ENCODE assay signal across 1 cellular context in the genomic region with DNA sequence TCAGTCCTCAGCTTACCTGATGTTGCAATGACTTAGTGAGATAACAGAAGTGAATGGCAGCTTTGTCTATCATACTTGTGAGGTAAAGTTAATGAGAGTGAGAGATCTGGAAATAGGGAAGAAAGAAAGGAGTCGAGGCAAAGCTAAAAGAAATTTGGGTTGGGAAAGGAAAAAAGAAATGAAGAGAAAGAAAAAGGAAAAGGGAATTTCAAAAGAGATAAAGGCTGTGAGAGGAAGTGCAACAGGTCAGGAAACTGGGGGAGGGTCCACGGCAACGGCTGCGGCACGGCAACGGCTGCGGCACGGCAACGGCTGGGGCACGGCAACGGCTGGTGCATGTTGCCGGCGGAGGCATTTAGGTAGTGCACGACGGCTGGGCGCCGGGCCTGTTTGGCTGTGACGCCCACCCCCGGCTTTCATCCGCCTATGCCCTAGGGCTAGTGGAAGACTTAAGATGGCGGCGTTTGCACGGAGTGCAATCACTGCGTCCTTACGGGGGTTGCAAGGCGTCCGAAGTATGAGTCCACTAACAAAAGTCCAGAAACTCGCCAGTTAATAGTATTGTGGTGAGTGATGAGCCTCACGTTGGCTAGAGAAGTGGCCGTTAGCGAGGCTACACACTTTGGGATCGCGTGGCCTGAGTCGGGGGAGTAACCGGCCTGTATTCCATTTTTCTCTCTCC.
TF ChIP-seq lines count a peak whose summit lies in the region.

No MANE protein-coding gene starts in this region.

TF ChIP-seq in K562, 482 proteins besides CTCF, POLR2A, EP300 and RAD21 (continued from another document and continues in another):
- TF ChIP-seq, protein P1, sequence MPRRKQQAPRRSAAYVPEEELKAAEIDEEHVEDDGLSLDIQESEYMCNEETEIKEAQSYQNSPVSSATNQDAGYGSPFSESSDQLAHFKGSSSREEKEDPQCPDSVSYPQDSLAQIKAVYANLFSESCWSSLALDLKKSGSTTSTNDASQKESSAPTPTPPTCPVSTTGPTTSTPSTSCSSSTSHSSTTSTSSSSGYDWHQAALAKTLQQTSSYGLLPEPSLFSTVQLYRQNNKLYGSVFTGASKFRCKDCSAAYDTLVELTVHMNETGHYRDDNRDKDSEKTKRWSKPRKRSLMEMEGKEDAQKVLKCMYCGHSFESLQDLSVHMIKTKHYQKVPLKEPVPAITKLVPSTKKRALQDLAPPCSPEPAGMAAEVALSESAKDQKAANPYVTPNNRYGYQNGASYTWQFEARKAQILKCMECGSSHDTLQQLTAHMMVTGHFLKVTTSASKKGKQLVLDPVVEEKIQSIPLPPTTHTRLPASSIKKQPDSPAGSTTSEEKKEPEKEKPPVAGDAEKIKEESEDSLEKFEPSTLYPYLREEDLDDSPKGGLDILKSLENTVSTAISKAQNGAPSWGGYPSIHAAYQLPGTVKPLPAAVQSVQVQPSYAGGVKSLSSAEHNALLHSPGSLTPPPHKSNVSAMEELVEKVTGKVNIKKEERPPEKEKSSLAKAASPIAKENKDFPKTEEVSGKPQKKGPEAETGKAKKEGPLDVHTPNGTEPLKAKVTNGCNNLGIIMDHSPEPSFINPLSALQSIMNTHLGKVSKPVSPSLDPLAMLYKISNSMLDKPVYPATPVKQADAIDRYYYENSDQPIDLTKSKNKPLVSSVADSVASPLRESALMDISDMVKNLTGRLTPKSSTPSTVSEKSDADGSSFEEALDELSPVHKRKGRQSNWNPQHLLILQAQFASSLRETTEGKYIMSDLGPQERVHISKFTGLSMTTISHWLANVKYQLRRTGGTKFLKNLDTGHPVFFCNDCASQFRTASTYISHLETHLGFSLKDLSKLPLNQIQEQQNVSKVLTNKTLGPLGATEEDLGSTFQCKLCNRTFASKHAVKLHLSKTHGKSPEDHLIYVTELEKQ (CRISPR knock-in tag; IDR thresholded peaks at IDR 0.05): no peak
- TF ChIP-seq CBFA2T3 (IDR thresholded peaks at IDR 0.05): peak; percentile 40
- no peak; the same call in 1 of the 2 replicates for TF ChIP-seq SNIP1 (IDR thresholded peaks at IDR 0.05; ENCODE audit: low read depth)
- peak; percentile 69; the same call in 1 of the 2 replicates for TF ChIP-seq MTA1 (IDR thresholded peaks at IDR 0.05; ENCODE audit: borderline replicate concordance)
- peak; percentile 56; the same call in 1 of the 2 replicates for TF ChIP-seq SMARCC2 (IDR thresholded peaks at IDR 0.05; ENCODE audit: low read depth)
- TF ChIP-seq ZNF778 (CRISPR knock-in tag; IDR thresholded peaks at IDR 0.05): no peak
- no peak for TF ChIP-seq ZNF274 (IDR thresholded peaks at IDR 0.05; ENCODE audit: borderline replicate concordance, low read depth, low read length)
- TF ChIP-seq, protein P2, sequence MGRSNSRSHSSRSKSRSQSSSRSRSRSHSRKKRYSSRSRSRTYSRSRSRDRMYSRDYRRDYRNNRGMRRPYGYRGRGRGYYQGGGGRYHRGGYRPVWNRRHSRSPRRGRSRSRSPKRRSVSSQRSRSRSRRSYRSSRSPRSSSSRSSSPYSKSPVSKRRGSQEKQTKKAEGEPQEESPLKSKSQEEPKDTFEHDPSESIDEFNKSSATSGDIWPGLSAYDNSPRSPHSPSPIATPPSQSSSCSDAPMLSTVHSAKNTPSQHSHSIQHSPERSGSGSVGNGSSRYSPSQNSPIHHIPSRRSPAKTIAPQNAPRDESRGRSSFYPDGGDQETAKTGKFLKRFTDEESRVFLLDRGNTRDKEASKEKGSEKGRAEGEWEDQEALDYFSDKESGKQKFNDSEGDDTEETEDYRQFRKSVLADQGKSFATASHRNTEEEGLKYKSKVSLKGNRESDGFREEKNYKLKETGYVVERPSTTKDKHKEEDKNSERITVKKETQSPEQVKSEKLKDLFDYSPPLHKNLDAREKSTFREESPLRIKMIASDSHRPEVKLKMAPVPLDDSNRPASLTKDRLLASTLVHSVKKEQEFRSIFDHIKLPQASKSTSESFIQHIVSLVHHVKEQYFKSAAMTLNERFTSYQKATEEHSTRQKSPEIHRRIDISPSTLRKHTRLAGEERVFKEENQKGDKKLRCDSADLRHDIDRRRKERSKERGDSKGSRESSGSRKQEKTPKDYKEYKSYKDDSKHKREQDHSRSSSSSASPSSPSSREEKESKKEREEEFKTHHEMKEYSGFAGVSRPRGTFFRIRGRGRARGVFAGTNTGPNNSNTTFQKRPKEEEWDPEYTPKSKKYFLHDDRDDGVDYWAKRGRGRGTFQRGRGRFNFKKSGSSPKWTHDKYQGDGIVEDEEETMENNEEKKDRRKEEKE (IDR thresholded peaks at IDR 0.05; ENCODE audit: borderline replicate concordance in 1 of 2, control insufficient read depth in 1 of 2, low read depth in 2 of 2, low read length in 1 of 2): peak in 1 of 2 experiments; percentile 95; a peak in 2 of 4 replicates
- TF ChIP-seq, protein P3, sequence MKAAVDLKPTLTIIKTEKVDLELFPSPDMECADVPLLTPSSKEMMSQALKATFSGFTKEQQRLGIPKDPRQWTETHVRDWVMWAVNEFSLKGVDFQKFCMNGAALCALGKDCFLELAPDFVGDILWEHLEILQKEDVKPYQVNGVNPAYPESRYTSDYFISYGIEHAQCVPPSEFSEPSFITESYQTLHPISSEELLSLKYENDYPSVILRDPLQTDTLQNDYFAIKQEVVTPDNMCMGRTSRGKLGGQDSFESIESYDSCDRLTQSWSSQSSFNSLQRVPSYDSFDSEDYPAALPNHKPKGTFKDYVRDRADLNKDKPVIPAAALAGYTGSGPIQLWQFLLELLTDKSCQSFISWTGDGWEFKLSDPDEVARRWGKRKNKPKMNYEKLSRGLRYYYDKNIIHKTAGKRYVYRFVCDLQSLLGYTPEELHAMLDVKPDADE (conservative IDR thresholded peaks at IDR 0.05; ENCODE audit: control insufficient read depth, low read depth, low read length): peak; percentile 86; the same call in 1 of the 2 replicates
- 0 out of 2 replicates have a peak, but pooled peaks have one; percentile 24 for TF ChIP-seq JUN (IDR thresholded peaks at IDR 0.05; ENCODE audit: borderline replicate concordance, low read depth, low read length)
- no peak for TF ChIP-seq JUN (CRISPR knock-in tag; IDR thresholded peaks at IDR 0.05; ENCODE audit: borderline replicate concordance)
- TF ChIP-seq EGR1 (conservative IDR thresholded peaks at IDR 0.05): peak; percentile 96
- TF ChIP-seq ZNF24 (IDR thresholded peaks at IDR 0.05): peak; percentile 82
- peak; percentile 79 for TF ChIP-seq NR2C2 (CRISPR knock-in tag; IDR thresholded peaks at IDR 0.05)
- TF ChIP-seq NR2C2 (tag; IDR thresholded peaks at IDR 0.05): peak; percentile 76
- no peak for TF ChIP-seq POLR2AphosphoS2 (IDR thresholded peaks at IDR 0.05; ENCODE audit: low read length)
- TF ChIP-seq NELFE (IDR thresholded peaks at IDR 0.05; ENCODE audit: insufficient read depth, insufficient read length): no peak
- TF ChIP-seq PML (IDR thresholded peaks at IDR 0.05; ENCODE audit: low read length): peak; percentile 67; the same call in 1 of the 2 replicates
- TF ChIP-seq, protein P4, sequence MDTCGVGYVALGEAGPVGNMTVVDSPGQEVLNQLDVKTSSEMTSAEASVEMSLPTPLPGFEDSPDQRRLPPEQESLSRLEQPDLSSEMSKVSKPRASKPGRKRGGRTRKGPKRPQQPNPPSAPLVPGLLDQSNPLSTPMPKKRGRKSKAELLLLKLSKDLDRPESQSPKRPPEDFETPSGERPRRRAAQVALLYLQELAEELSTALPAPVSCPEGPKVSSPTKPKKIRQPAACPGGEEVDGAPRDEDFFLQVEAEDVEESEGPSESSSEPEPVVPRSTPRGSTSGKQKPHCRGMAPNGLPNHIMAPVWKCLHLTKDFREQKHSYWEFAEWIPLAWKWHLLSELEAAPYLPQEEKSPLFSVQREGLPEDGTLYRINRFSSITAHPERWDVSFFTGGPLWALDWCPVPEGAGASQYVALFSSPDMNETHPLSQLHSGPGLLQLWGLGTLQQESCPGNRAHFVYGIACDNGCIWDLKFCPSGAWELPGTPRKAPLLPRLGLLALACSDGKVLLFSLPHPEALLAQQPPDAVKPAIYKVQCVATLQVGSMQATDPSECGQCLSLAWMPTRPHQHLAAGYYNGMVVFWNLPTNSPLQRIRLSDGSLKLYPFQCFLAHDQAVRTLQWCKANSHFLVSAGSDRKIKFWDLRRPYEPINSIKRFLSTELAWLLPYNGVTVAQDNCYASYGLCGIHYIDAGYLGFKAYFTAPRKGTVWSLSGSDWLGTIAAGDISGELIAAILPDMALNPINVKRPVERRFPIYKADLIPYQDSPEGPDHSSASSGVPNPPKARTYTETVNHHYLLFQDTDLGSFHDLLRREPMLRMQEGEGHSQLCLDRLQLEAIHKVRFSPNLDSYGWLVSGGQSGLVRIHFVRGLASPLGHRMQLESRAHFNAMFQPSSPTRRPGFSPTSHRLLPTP (IDR thresholded peaks at IDR 0.05; ENCODE audit: borderline replicate concordance, extremely low read depth, insufficient read length): no peak
- TF ChIP-seq, protein P5, sequence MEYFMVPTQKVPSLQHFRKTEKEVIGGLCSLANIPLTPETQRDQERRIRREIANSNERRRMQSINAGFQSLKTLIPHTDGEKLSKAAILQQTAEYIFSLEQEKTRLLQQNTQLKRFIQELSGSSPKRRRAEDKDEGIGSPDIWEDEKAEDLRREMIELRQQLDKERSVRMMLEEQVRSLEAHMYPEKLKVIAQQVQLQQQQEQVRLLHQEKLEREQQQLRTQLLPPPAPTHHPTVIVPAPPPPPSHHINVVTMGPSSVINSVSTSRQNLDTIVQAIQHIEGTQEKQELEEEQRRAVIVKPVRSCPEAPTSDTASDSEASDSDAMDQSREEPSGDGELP (CRISPR knock-in tag; IDR thresholded peaks at IDR 0.05; ENCODE audit: borderline replicate concordance): peak; percentile 95
- TF ChIP-seq, protein P6, sequence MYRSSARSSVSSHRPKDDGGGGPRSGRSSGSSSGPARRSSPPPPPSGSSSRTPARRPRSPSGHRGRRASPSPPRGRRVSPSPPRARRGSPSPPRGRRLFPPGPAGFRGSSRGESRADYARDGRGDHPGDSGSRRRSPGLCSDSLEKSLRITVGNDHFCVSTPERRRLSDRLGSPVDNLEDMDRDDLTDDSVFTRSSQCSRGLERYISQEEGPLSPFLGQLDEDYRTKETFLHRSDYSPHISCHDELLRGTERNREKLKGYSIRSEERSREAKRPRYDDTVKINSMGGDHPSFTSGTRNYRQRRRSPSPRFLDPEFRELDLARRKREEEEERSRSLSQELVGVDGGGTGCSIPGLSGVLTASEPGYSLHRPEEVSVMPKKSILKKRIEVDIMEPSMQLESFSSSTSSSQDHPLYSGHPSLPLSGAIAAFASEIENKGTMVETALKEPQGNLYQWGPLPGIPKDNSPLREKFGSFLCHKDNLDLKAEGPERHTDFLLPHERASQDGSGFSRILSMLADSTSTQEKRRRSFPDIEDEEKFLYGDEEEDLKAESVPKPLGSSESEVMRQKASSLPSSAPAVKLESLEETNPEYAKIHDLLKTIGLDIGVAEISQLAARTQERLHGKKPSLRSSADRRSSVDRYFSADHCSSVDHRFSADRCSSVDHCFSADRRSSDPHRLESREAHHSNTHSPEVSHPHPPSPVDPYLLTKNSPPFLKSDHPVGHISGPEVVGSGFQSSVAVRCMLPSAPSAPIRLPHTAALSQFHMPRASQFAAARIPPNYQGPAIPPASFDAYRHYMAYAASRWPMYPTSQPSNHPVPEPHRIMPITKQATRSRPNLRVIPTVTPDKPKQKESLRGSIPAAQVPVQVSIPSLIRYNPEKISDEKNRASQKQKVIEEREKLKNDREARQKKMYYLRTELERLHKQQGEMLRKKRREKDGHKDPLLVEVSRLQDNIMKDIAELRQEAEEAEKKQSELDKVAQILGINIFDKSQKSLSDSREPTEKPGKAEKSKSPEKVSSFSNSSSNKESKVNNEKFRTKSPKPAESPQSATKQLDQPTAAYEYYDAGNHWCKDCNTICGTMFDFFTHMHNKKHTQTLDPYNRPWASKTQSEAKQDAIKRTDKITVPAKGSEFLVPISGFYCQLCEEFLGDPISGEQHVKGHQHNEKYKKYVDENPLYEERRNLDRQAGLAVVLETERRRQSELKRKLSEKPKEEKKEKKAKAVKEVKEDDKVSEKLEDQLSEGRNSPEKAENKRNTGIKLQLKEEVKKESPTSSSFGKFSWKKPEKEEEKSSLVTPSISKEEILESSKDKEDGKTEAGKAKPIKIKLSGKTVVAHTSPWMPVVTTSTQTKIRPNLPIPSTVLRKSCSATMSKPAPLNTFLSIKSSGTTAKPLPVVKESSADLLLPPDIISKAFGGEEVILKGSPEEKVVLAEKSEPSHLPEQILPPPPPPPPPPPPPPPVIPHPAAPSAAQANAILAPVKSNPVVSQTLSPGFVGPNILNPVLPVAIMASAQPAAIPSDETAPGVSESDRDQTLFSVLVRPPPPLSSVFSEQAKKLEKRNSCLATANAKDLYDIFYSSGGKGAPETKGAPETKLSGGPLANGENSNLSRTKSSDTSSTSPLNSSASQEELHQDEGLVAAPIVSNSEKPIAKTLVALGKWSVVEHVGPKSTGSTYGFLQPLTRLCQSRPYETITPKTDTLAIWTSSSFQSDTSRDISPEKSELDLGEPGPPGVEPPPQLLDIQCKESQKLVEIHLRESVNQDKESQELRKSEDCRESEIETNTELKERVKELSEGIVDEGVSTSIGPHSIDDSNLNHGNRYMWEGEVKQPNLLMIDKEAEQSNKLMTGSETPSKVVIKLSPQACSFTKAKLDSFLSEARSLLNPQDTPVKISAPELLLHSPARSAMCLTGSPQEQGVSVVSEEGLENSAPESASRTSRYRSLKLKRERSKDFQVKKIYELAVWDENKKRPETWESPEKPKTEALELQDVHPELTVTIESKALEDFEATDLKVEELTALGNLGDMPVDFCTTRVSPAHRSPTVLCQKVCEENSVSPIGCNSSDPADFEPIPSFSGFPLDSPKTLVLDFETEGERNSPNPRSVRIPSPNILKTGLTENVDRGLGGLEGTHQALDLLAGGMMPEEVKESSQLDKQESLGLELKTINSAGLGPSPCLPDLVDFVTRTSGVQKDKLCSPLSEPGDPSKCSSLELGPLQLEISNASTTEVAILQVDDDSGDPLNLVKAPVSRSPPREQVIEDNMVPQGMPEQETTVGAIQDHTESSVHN (IDR thresholded peaks at IDR 0.05; ENCODE audit: borderline replicate concordance in 1 of 2, low read depth in 1 of 2): no peak
- TF ChIP-seq, protein P7, sequence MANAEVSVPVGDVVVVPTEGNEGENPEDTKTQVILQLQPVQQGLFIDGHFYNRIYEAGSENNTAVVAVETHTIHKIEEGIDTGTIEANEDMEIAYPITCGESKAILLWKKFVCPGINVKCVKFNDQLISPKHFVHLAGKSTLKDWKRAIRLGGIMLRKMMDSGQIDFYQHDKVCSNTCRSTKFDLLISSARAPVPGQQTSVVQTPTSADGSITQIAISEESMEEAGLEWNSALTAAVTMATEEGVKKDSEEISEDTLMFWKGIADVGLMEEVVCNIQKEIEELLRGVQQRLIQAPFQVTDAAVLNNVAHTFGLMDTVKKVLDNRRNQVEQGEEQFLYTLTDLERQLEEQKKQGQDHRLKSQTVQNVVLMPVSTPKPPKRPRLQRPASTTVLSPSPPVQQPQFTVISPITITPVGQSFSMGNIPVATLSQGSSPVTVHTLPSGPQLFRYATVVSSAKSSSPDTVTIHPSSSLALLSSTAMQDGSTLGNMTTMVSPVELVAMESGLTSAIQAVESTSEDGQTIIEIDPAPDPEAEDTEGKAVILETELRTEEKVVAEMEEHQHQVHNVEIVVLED (CRISPR knock-in tag; IDR thresholded peaks at IDR 0.05): peak; percentile 91
- TF ChIP-seq, protein P8, sequence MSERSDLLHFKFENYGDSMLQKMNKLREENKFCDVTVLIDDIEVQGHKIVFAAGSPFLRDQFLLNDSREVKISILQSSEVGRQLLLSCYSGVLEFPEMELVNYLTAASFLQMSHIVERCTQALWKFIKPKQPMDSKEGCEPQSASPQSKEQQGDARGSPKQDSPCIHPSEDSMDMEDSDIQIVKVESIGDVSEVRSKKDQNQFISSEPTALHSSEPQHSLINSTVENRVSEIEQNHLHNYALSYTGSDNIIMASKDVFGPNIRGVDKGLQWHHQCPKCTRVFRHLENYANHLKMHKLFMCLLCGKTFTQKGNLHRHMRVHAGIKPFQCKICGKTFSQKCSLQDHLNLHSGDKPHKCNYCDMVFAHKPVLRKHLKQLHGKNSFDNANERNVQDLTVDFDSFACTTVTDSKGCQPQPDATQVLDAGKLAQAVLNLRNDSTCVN (CRISPR knock-in tag; IDR thresholded peaks at IDR 0.05): peak; percentile 86; the same call in 1 of the 2 replicates
